1 cellular context compared by ENCODE assay signal in the genomic region with DNA sequence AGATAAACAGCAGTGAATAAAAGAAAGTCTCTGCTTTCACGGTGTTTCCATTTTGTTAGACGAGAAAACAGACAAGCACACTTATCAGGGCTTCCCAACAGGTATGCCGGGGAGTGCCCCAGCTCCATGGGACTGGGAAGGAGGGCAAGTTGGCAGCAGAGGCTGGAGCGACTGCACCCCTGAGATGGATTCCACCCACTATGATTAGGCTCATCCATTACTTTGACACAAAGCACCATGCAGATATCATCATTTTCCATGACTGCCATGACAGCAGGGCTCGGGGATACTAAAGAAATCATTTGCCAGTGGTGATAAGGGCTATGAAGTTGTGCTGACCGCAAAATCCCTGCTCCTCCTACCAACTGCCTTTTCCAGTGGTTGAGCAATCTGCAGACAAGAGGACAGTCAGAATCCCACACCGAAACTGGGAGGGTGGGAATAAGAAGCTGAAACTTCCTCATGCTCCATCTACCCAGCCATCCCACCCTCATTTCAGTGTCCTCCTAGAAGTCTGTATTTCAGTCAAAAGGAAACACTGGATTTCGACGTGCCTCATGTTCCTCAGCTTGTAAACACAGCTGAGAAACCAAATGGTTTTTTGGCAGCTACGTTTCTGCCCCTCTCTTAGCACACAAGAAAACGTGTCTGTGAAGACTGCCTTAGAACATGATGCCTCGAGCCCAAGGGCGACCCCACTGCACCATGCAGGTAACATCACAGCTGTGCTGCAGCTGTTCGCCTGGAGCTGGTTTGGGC.
TF ChIP-seq lines count a peak whose summit lies in the region.

No MANE protein-coding gene starts in this region.

TF ChIP-seq in K562, 482 proteins besides CTCF, POLR2A, EP300 and RAD21 (continued from another document and continues in another):
- TF ChIP-seq, protein P1, sequence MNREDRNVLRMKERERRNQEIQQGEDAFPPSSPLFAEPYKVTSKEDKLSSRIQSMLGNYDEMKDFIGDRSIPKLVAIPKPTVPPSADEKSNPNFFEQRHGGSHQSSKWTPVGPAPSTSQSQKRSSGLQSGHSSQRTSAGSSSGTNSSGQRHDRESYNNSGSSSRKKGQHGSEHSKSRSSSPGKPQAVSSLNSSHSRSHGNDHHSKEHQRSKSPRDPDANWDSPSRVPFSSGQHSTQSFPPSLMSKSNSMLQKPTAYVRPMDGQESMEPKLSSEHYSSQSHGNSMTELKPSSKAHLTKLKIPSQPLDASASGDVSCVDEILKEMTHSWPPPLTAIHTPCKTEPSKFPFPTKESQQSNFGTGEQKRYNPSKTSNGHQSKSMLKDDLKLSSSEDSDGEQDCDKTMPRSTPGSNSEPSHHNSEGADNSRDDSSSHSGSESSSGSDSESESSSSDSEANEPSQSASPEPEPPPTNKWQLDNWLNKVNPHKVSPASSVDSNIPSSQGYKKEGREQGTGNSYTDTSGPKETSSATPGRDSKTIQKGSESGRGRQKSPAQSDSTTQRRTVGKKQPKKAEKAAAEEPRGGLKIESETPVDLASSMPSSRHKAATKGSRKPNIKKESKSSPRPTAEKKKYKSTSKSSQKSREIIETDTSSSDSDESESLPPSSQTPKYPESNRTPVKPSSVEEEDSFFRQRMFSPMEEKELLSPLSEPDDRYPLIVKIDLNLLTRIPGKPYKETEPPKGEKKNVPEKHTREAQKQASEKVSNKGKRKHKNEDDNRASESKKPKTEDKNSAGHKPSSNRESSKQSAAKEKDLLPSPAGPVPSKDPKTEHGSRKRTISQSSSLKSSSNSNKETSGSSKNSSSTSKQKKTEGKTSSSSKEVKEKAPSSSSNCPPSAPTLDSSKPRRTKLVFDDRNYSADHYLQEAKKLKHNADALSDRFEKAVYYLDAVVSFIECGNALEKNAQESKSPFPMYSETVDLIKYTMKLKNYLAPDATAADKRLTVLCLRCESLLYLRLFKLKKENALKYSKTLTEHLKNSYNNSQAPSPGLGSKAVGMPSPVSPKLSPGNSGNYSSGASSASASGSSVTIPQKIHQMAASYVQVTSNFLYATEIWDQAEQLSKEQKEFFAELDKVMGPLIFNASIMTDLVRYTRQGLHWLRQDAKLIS (CRISPR knock-in tag; IDR thresholded peaks at IDR 0.05): 0 out of 2 replicates have a peak, but pooled peaks have one; percentile 49
- TF ChIP-seq, protein P2, sequence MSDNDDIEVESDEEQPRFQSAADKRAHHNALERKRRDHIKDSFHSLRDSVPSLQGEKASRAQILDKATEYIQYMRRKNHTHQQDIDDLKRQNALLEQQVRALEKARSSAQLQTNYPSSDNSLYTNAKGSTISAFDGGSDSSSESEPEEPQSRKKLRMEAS (CRISPR knock-in tag; IDR thresholded peaks at IDR 0.05): peak; percentile 69; the same call in 1 of the 2 replicates
- 0 out of 2 replicates have a peak, but pooled peaks have one; percentile 58 for TF ChIP-seq HMG20A (CRISPR knock-in tag; conservative IDR thresholded peaks at IDR 0.05)
- TF ChIP-seq, protein P3, sequence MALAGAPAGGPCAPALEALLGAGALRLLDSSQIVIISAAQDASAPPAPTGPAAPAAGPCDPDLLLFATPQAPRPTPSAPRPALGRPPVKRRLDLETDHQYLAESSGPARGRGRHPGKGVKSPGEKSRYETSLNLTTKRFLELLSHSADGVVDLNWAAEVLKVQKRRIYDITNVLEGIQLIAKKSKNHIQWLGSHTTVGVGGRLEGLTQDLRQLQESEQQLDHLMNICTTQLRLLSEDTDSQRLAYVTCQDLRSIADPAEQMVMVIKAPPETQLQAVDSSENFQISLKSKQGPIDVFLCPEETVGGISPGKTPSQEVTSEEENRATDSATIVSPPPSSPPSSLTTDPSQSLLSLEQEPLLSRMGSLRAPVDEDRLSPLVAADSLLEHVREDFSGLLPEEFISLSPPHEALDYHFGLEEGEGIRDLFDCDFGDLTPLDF (CRISPR knock-in tag; IDR thresholded peaks at IDR 0.05): peak; percentile 47; the same call in 1 of the 2 replicates
- no peak for TF ChIP-seq RB1 (IDR thresholded peaks at IDR 0.05; ENCODE audit: low read depth)
- peak; percentile 96 to 100 for TF ChIP-seq RCOR1 (IDR thresholded peaks at IDR 0.05; ENCODE audit: borderline replicate concordance in 1 of 2, low read depth in 2 of 2, low read length in 2 of 2)
- TF ChIP-seq, protein P4, sequence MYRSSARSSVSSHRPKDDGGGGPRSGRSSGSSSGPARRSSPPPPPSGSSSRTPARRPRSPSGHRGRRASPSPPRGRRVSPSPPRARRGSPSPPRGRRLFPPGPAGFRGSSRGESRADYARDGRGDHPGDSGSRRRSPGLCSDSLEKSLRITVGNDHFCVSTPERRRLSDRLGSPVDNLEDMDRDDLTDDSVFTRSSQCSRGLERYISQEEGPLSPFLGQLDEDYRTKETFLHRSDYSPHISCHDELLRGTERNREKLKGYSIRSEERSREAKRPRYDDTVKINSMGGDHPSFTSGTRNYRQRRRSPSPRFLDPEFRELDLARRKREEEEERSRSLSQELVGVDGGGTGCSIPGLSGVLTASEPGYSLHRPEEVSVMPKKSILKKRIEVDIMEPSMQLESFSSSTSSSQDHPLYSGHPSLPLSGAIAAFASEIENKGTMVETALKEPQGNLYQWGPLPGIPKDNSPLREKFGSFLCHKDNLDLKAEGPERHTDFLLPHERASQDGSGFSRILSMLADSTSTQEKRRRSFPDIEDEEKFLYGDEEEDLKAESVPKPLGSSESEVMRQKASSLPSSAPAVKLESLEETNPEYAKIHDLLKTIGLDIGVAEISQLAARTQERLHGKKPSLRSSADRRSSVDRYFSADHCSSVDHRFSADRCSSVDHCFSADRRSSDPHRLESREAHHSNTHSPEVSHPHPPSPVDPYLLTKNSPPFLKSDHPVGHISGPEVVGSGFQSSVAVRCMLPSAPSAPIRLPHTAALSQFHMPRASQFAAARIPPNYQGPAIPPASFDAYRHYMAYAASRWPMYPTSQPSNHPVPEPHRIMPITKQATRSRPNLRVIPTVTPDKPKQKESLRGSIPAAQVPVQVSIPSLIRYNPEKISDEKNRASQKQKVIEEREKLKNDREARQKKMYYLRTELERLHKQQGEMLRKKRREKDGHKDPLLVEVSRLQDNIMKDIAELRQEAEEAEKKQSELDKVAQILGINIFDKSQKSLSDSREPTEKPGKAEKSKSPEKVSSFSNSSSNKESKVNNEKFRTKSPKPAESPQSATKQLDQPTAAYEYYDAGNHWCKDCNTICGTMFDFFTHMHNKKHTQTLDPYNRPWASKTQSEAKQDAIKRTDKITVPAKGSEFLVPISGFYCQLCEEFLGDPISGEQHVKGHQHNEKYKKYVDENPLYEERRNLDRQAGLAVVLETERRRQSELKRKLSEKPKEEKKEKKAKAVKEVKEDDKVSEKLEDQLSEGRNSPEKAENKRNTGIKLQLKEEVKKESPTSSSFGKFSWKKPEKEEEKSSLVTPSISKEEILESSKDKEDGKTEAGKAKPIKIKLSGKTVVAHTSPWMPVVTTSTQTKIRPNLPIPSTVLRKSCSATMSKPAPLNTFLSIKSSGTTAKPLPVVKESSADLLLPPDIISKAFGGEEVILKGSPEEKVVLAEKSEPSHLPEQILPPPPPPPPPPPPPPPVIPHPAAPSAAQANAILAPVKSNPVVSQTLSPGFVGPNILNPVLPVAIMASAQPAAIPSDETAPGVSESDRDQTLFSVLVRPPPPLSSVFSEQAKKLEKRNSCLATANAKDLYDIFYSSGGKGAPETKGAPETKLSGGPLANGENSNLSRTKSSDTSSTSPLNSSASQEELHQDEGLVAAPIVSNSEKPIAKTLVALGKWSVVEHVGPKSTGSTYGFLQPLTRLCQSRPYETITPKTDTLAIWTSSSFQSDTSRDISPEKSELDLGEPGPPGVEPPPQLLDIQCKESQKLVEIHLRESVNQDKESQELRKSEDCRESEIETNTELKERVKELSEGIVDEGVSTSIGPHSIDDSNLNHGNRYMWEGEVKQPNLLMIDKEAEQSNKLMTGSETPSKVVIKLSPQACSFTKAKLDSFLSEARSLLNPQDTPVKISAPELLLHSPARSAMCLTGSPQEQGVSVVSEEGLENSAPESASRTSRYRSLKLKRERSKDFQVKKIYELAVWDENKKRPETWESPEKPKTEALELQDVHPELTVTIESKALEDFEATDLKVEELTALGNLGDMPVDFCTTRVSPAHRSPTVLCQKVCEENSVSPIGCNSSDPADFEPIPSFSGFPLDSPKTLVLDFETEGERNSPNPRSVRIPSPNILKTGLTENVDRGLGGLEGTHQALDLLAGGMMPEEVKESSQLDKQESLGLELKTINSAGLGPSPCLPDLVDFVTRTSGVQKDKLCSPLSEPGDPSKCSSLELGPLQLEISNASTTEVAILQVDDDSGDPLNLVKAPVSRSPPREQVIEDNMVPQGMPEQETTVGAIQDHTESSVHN (IDR thresholded peaks at IDR 0.05; ENCODE audit: borderline replicate concordance in 1 of 2, low read depth in 1 of 2): peak in 1 of 2 experiments; percentile 39; a peak in 1 of 4 replicates
- TF ChIP-seq SLC30A9 (CRISPR knock-in tag; IDR thresholded peaks at IDR 0.05): no peak
- TF ChIP-seq FOXK2 (conservative IDR thresholded peaks at IDR 0.05 in 1 of 2, IDR thresholded peaks at IDR 0.05 in 1 of 2; ENCODE audit: low read depth in 2 of 2): peak; percentile 44 to 74; a peak in 2 of 4 replicates
- no peak for TF ChIP-seq HLTF (IDR thresholded peaks at IDR 0.05)
- TF ChIP-seq ZC3H8 (IDR thresholded peaks at IDR 0.05): no peak
- TF ChIP-seq ZNF143 (CRISPR knock-in tag; IDR thresholded peaks at IDR 0.05): no peak
- peak; percentile 63; the same call in 1 of the 2 replicates for TF ChIP-seq SMARCC2 (IDR thresholded peaks at IDR 0.05; ENCODE audit: low read depth)
- TF ChIP-seq DPF2 (IDR thresholded peaks at IDR 0.05): peak; percentile 83
- TF ChIP-seq, protein P5, sequence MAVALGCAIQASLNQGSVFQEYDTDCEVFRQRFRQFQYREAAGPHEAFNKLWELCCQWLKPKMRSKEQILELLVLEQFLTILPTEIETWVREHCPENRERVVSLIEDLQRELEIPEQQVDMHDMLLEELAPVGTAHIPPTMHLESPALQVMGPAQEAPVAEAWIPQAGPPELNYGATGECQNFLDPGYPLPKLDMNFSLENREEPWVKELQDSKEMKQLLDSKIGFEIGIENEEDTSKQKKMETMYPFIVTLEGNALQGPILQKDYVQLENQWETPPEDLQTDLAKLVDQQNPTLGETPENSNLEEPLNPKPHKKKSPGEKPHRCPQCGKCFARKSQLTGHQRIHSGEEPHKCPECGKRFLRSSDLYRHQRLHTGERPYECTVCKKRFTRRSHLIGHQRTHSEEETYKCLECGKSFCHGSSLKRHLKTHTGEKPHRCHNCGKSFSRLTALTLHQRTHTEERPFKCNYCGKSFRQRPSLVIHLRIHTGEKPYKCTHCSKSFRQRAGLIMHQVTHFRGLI (CRISPR knock-in tag; IDR thresholded peaks at IDR 0.05): 0 out of 2 replicates have a peak, but pooled peaks have one; percentile 32
- TF ChIP-seq, protein P6, sequence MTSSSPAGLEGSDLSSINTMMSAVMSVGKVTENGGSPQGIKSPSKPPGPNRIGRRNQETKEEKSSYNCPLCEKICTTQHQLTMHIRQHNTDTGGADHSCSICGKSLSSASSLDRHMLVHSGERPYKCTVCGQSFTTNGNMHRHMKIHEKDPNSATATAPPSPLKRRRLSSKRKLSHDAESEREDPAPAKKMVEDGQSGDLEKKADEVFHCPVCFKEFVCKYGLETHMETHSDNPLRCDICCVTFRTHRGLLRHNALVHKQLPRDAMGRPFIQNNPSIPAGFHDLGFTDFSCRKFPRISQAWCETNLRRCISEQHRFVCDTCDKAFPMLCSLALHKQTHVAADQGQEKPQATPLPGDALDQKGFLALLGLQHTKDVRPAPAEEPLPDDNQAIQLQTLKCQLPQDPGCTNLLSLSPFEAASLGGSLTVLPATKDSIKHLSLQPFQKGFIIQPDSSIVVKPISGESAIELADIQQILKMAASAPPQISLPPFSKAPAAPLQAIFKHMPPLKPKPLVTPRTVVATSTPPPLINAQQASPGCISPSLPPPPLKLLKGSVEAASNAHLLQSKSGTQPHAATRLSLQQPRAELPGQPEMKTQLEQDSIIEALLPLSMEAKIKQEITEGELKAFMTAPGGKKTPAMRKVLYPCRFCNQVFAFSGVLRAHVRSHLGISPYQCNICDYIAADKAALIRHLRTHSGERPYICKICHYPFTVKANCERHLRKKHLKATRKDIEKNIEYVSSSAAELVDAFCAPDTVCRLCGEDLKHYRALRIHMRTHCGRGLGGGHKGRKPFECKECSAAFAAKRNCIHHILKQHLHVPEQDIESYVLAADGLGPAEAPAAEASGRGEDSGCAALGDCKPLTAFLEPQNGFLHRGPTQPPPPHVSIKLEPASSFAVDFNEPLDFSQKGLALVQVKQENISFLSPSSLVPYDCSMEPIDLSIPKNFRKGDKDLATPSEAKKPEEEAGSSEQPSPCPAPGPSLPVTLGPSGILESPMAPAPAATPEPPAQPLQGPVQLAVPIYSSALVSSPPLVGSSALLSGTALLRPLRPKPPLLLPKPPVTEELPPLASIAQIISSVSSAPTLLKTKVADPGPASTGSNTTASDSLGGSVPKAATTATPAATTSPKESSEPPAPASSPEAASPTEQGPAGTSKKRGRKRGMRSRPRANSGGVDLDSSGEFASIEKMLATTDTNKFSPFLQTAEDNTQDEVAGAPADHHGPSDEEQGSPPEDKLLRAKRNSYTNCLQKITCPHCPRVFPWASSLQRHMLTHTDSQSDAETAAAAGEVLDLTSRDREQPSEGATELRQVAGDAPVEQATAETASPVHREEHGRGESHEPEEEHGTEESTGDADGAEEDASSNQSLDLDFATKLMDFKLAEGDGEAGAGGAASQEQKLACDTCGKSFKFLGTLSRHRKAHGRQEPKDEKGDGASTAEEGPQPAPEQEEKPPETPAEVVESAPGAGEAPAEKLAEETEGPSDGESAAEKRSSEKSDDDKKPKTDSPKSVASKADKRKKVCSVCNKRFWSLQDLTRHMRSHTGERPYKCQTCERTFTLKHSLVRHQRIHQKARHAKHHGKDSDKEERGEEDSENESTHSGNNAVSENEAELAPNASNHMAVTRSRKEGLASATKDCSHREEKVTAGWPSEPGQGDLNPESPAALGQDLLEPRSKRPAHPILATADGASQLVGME (CRISPR knock-in tag; IDR thresholded peaks at IDR 0.05): no peak
- TF ChIP-seq ZNF212 (CRISPR knock-in tag; IDR thresholded peaks at IDR 0.05): no peak
- no peak for TF ChIP-seq SMAD2 (IDR thresholded peaks at IDR 0.05; ENCODE audit: low read depth, low read length)
- TF ChIP-seq, protein P7, sequence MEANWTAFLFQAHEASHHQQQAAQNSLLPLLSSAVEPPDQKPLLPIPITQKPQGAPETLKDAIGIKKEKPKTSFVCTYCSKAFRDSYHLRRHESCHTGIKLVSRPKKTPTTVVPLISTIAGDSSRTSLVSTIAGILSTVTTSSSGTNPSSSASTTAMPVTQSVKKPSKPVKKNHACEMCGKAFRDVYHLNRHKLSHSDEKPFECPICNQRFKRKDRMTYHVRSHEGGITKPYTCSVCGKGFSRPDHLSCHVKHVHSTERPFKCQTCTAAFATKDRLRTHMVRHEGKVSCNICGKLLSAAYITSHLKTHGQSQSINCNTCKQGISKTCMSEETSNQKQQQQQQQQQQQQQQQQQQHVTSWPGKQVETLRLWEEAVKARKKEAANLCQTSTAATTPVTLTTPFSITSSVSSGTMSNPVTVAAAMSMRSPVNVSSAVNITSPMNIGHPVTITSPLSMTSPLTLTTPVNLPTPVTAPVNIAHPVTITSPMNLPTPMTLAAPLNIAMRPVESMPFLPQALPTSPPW (CRISPR knock-in tag; IDR thresholded peaks at IDR 0.05): peak; percentile 62; the same call in 1 of the 2 replicates
- TF ChIP-seq JUND (IDR thresholded peaks at IDR 0.05; ENCODE audit: borderline replicate concordance, low read depth, low read length): peak; percentile 57; the same call in 1 of the 2 replicates
- TF ChIP-seq JUND (tag; IDR thresholded peaks at IDR 0.05; ENCODE audit: borderline replicate concordance, low read depth, low read length): peak; percentile 76; the same call in 2 of the 3 replicates
- no peak for TF ChIP-seq TCFL5 (CRISPR knock-in tag; conservative IDR thresholded peaks at IDR 0.05)
- peak; percentile 72 for TF ChIP-seq C11orf30 (IDR thresholded peaks at IDR 0.05; ENCODE audit: low read depth)
- TF ChIP-seq NFE2 (IDR thresholded peaks at IDR 0.05; ENCODE audit: low read depth): peak; percentile 60; the same call in 1 of the 2 replicates
- no peak for TF ChIP-seq BACH1 (tag; IDR thresholded peaks at IDR 0.05)
- peak in 1 of 2 experiments; percentile 74; a peak in 1 of 4 replicates for TF ChIP-seq FOXA3 (CRISPR knock-in tag; conservative IDR thresholded peaks at IDR 0.05 in 1 of 2, IDR thresholded peaks at IDR 0.05 in 1 of 2)
- no peak for TF ChIP-seq ZSCAN29 (IDR thresholded peaks at IDR 0.05)
- peak; percentile 49; the same call in 1 of the 2 replicates for TF ChIP-seq ZNF766 (CRISPR knock-in tag; conservative IDR thresholded peaks at IDR 0.05)
